Comparison of ENCODE assay signal across 8 cellular contexts in the genomic region with DNA sequence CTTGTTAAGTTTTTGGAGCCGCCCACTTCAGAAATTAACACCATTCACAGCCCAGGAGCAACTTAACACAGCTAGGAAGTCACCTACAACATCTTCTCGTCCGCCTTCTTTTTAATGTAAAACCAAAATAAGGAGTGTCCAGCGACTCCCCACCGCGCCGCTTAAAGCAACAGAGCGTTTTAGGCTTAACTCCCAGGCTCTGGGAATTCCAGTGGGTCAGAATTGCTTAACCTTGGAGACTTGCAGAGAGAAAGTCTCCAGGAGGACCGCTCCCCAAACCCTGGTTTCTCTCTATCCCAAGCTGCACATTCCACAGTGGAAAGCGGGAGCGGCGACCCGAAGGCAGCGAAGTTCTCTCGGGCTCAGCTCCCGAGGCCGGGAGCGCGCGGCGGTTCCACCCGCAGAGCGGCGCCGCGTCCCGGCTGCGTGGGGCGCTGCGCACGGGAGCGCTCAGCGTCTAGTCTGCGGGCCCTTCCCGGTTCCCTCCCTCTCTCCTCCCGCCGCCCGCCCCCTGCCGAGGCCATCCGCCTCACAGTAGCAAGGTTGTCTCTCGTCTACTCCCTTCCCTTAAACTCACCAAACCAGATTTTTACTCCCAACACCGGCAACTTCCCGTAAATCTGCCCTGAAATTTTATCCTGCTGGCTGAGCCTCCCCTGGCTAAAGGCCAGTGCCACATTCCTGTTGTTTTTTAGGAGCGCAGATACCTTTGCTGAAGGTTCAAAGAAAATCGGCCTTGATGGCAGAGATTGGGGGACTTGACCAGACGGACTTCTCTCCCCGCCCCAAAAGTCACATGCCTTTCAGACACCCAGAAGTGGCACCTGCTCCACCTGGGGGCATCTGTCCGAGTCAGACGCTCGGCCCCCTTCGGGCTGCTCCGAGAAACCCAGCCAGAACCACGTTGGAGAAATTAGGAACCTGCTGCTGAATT. TPM values are rescaled to one million over a fixed set of nuclear protein-coding genes. Genes with fewer than 3 reads are reported as not detected.
DNase-seq lines count a peak whose midpoint lies in the region; ATAC-seq, FAIRE-seq and TF ChIP-seq lines count a peak whose summit lies in the region.

A gene (minus strand): TSS at position 464 of the 934 bp plus-strand sequence. CDS start 190,971 bp downstream, outside the sequence.

- H3K4ac ChIP-seq in IMR-90 (ENCODE audit: low read depth, low read length): peak within 1 kb of the TSS; percentile 5; the same call in 1 of the 2 replicates

- H3K9me3 ChIP-seq in IMR-90 (ENCODE audit: control insufficient read depth, insufficient read depth, low read length) (no peaks in the 10 kb centered on the region), right lobe of liver (no peaks in the 10 kb centered on the region)

- peak within 1 kb of the TSS; percentile 89 for H2AFZ ChIP-seq in IMR-90 (replicated peaks; ENCODE audit: low read length, poor library complexity)

- H4K20me1 ChIP-seq in IMR-90 (ENCODE audit: insufficient read depth, low read length): no peaks in the 10 kb centered on the region

- no peak within 1 kb of the TSS; the same call in 1 of the 2 replicates for H2BK20ac ChIP-seq in IMR-90 (ENCODE audit: low read depth, low read length)

- H2BK5ac ChIP-seq in IMR-90 (ENCODE audit: low read depth, low read length, poor library complexity, severe bottlenecking): no peak within 1 kb of the TSS

- H3K9ac ChIP-seq in IMR-90 (ENCODE audit: low read depth, low read length): peak within 1 kb of the TSS; percentile 65

- peaks cover 5% of the 10 kb centered on the region for H3K4me1 ChIP-seq in IMR-90 (ENCODE audit: control insufficient read depth, insufficient read depth, low read length)
- H3K4me1 ChIP-seq in right lobe of liver: peaks cover 0 to 31% (median 4%) of the 10 kb centered on the region in 4 donors

- H4K91ac ChIP-seq in IMR-90 (ENCODE audit: insufficient read depth, low read depth, low read length): peak within 1 kb of the TSS; percentile 13; the same call in 1 of the 2 replicates

- H3K36me3 ChIP-seq in IMR-90 (ENCODE audit: control insufficient read depth, insufficient read depth, low read length) (no peaks in the 10 kb centered on the region), right lobe of liver (no peaks in the 10 kb centered on the region)

- H3K9me1 ChIP-seq in IMR-90 (ENCODE audit: insufficient read depth, low read length): no peaks in the 10 kb centered on the region

- H2AK5ac ChIP-seq in IMR-90 (ENCODE audit: low read depth, low read length): no peak within 1 kb of the TSS

- POLR2A ChIA-PET in IMR-90 (lab: Charles Lee; ENCODE audit: unreplicated experiment): no interaction called here

- H2BK15ac ChIP-seq in IMR-90 (ENCODE audit: low read depth, low read length): 0 out of 3 replicates have a peak within 1 kb of the TSS, but pooled peaks have one; percentile 5

- H3K14ac ChIP-seq in IMR-90 (replicated peaks; ENCODE audit: low read depth, low read length): 0 out of 2 replicates have a peak within 1 kb of the TSS, but pooled peaks have one; percentile 24

- BruUV-seq in IMR-90 (replicated peaks; lab: Mats Ljungman, UMichigan): no TSS peak

- no peak; the same call in 1 of the 2 replicates for TF ChIP-seq RAD21 in IMR-90 (IDR thresholded peaks at IDR 0.05; ENCODE audit: low read length)

- no peaks in the 10 kb centered on the region; the same call in none of the 2 replicates for H3K27me3 ChIP-seq in IMR-90 (ENCODE audit: control insufficient read depth, insufficient read depth, low read length)
- no peaks in the 10 kb centered on the region for H3K27me3 ChIP-seq in right lobe of liver

- peak within 1 kb of the TSS; percentile 99 for H3K4me3 ChIP-seq in GM08714 (ENCODE audit: low read length)
- peak within 1 kb of the TSS; percentile 74 for H3K4me3 ChIP-seq in IMR-90 (ENCODE audit: insufficient read depth, low read depth, low read length)
- H3K4me3 ChIP-seq in right lobe of liver: peak within 1 kb of the TSS; percentile 61 to 79 (median 78)

- DNase-seq in IMR-90 (peak; percentile 40), T-helper 2 cell (peak in 3 of 5 experiments; percentile 7 to 71 (median 7)), dedifferentiated amniotic fluid mesenchymal stem cell (ENCODE audit: extremely low spot score) (peak; percentile 39), right lobe of liver (peak; percentile 87 to 91 (median 88)), D721Med (ENCODE audit: insufficient read length, low spot score) (no peak)
- DNase-seq in stimulated activated CD4-positive, alpha-beta T cell treated with anti-CD3 and anti-CD28 coated beads, TNF-alpha, amount 100 ng/mL, for 4 hours (ENCODE audit: low read depth in 3 of 3): peak; percentile 6 to 14 (median 12)

- peak within 1 kb of the TSS; percentile 93 for H3K4me2 ChIP-seq in IMR-90 (ENCODE audit: low read depth, low read length)

- peak; percentile 41 for ATAC-seq in GM21576 (IDR thresholded peaks at IDR 0.05; ENCODE audit: unreplicated experiment)
- ATAC-seq in IMR-90 (ENCODE audit: low read depth): peak; percentile 96
- peak; percentile 81 to 93 (median 88) for ATAC-seq in right lobe of liver

- intact Hi-C loops in IMR-90 (cut with micrococcal nuclease): loop anchor here (5.0 kb wide), 1 partner anchor 307 kb away; no protein-coding TSS in a partner anchor
- intact Hi-C loops in right lobe of liver (cut with DNase I): no loop called here

- H2AK9ac ChIP-seq in IMR-90 (replicated peaks; ENCODE audit: low read depth, low read length, poor library complexity): peak within 1 kb of the TSS; percentile 17

- dilution Hi-C loops in IMR-90 (cut with HindIII; ENCODE audit: low sequenced_read_pairs, unreplicated experiment): no loop called here

- H3K18ac ChIP-seq in IMR-90 (ENCODE audit: low read depth, low read length): peak within 1 kb of the TSS; percentile 24; the same call in 1 of the 2 replicates

- no peaks in the 10 kb centered on the region for H3K79me1 ChIP-seq in IMR-90 (ENCODE audit: low read depth in 1 of 2, low read length in 2 of 2)

- TF ChIP-seq CTCF in IMR-90 (conservative IDR thresholded peaks at IDR 0.05; ENCODE audit: low read depth, low read length): 0 out of 2 replicates have a peak, but pooled peaks have one; percentile 5
- peak in 2 of 4 donors; percentile 32 to 35 for TF ChIP-seq CTCF in right lobe of liver (IDR thresholded peaks at IDR 0.05)
- TF ChIP-seq CTCF in D721Med (IDR thresholded peaks at IDR 0.05; ENCODE audit: insufficient read depth, missing control alignments): no peak

- no peak within 1 kb of the TSS; the same call in 1 of the 2 replicates for H4K5ac ChIP-seq in IMR-90 (ENCODE audit: low read depth, low read length)

- H3K23ac ChIP-seq in IMR-90 (ENCODE audit: low read depth, low read length): peak within 1 kb of the TSS; percentile 74; the same call in 1 of the 2 replicates

- no peak within 1 kb of the TSS for H3K56ac ChIP-seq in IMR-90 (ENCODE audit: extremely low read depth, insufficient read depth, low read length)

- H2BK120ac ChIP-seq in IMR-90 (ENCODE audit: low read depth, low read length): peak within 1 kb of the TSS; percentile 66; the same call in 1 of the 2 replicates

- peak within 1 kb of the TSS; percentile 16 to 41; a peak in 2 of 4 replicates for H4K8ac ChIP-seq in IMR-90 (ENCODE audit: low read depth in 2 of 2, low read length in 2 of 2)

- in situ Hi-C loops in IMR-90 (cut with MboI; ENCODE audit: low sequenced_read_pairs): no loop called here

- FAIRE-seq in D721Med (lab: Jason Lieb, UNC): no peak

- CTCF ChIA-PET in IMR-90 (lab: Yijun Ruan, JAX): no interaction called here

- peak within 1 kb of the TSS; percentile 6; the same call in 1 of the 2 replicates for H3K27ac ChIP-seq in IMR-90 (ENCODE audit: insufficient read depth, low read length)
- peak within 1 kb of the TSS; percentile 94 to 99 (median 99) for H3K27ac ChIP-seq in right lobe of liver

- 2% methylated on average over 7 of the region's 53 CpGs; no CpG with 5 or more reads in 1 of the 2 experiments for WGBS in IMR-90 (ENCODE audit: extremely low coverage in 2 of 2, insufficient read length in 1 of 2), 2 experiments
- WGBS in right lobe of liver (ENCODE audit: insufficient coverage, low coverage, low lambda C conversion rate, missing lambda C conversion rate): under 1% methylated on average over 37 of the region's 53 CpGs

- TF ChIP-seq POLR2A in IMR-90 (IDR thresholded peaks at IDR 0.05; ENCODE audit: low read depth, low read length): no peak
- peak; percentile 75 for TF ChIP-seq POLR2A in right lobe of liver (IDR thresholded peaks at IDR 0.05)

TF ChIP-seq in IMR-90, 13 proteins besides CTCF, POLR2A, EP300 and RAD21:
- TF ChIP-seq BHLHE40 (IDR thresholded peaks at IDR 0.05; ENCODE audit: low read depth, low read length): peak; percentile 51; the same call in 1 of the 2 replicates
- TF ChIP-seq, protein P1, sequence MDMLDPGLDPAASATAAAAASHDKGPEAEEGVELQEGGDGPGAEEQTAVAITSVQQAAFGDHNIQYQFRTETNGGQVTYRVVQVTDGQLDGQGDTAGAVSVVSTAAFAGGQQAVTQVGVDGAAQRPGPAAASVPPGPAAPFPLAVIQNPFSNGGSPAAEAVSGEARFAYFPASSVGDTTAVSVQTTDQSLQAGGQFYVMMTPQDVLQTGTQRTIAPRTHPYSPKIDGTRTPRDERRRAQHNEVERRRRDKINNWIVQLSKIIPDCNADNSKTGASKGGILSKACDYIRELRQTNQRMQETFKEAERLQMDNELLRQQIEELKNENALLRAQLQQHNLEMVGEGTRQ (IDR thresholded peaks at IDR 0.05; ENCODE audit: low read depth, low read length): no peak

RNA-seq across cellular contexts. Expression of the gene that starts here (rescaled TPM):
- total RNA-seq in IMR-90 (2012; rRNA removed) (0.83 and 1.1 TPM in 2 replicates), right lobe of liver (10 to 100 TPM; 29.5 to 85.0 (median 51.1) TPM)
- 0.44 and 0.59 TPM in 2 replicates for polyA plus RNA-seq in IMR-90 (2012; rRNA removed)
- 1.1 and 1.6 TPM in 2 replicates for polyA plus RNA-seq in IMR-90 (2012; cell fraction: cytosol; rRNA removed)
- 0.41 and 0.99 TPM in 2 replicates for polyA plus RNA-seq in IMR-90 (2012; cell fraction: nucleus; rRNA removed; ENCODE audit: low replicate concordance)

Comparison
In these comparisons a context has a peak if more than half of its experiments do, and no peak if none do; other contexts are left out.
1. RNA of the gene that starts here (total RNA-seq): 29.5 to 85.0 TPM in right lobe of liver; 0.83 to 1.1 TPM in IMR-90; every median in the first group is over 10 times any median in the second.
2. ATAC-seq: peak in every context shown above with its lines; median percentile 96 in IMR-90; 88 in right lobe of liver; 41 in GM21576.
3. Peak in every context shown above with its lines, with median percentiles within 50 percentile points of each other: H3K4me3 ChIP-seq.